In the genomic region with DNA sequence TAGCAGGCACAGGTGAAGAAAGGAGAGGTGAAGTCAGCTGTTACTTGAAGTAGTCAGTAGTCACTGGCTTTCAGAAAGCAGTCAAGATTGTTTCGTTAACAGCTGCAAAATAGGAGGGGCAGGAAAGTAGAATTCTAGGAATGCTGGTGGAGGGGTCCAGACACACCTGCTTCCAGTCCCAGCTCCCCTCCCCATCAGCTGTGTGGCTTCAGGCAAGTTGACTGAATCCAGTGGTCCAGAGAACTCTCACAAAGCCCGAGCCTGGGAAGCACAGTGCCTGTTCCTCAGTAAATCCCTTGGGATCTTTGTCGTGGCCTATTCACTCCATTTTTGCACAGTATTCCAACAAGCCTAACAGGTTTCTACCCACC, we compare ENCODE assay signal across 17 cellular contexts. TPM values are rescaled to one million over a fixed set of nuclear protein-coding genes. Genes with fewer than 3 reads are reported as not detected.
"Had no signal": no experiment of that assay in that cellular context is flagged by ENCODE, and none has a peak within 500 bp of the region (broad histone marks: within the 10 kb centered on the region; RNA-seq: fewer than 3 reads in every experiment).

No MANE protein-coding gene starts in this region.

- H3K27me3 ChIP-seq: brain microvascular endothelial cell, ovary, stomach, vagina had no signal

- H3K4me2 ChIP-seq: neural progenitor cell had no signal

- H3K36me3 ChIP-seq: brain microvascular endothelial cell, neural progenitor cell, ovary, stomach, vagina had no signal

- H3K9me3 ChIP-seq: ovary, stomach, vagina had no signal

- H3K36me3 Mint-ChIP-seq: neural progenitor cell had no signal

- H3K27ac Mint-ChIP-seq: activated T-helper 2 cell treated with anti-CD3 and anti-CD28 coated beads, Interferon-gamma antibody, Interleukin-2, Interleukin-4, amounts not matched to agents 10 μg/mL and 5 μg/mL and 100 μg/mL, durations not matched to agents 14 hours and 24 hours and 36 hours; neural progenitor cell had no signal

- H3K4me3 ChIP-seq: neural progenitor cell, ovary, stomach, vagina had no signal

- H3K9ac ChIP-seq: neural progenitor cell had no signal

- H2AFZ ChIP-seq: neural progenitor cell had no signal

- DNase-seq: activated CD8-positive, alpha-beta memory T cell treated with anti-CD3 and anti-CD28 coated beads for 24 hours; activated naive CD4-positive, alpha-beta T cell treated with anti-CD3 and anti-CD28 coated beads, Interleukin-2, amount 10 ng/mL, durations not matched to agents 7 days and 5 days; activated T-cell treated with anti-CD3 and anti-CD28 coated beads for 4 hours; amygdala; brain microvascular endothelial cell; dermis blood vessel endothelial cell; erythroblast; ovary; stimulated activated CD4-positive, alpha-beta T cell treated with anti-CD3 and anti-CD28 coated beads, Interleukin-4, amount 100 ng/mL, for 24 hours; stomach had no signal

- H3K4me3 Mint-ChIP-seq: activated naive CD4-positive, alpha-beta T cell treated with anti-CD3 and anti-CD28 coated beads, Interleukin-2, amount 10 ng/mL, durations not matched to agents 7 days and 5 days; neural progenitor cell had no signal

- H3K27ac ChIP-seq: brain microvascular endothelial cell, neural progenitor cell, ovary, stomach, vagina had no signal

- H3K9me3 Mint-ChIP-seq: activated naive CD4-positive, alpha-beta T cell treated with anti-CD3 and anti-CD28 coated beads, Interleukin-2, amount 10 ng/mL, durations not matched to agents 7 days and 5 days; activated T-helper 2 cell treated with anti-CD3 and anti-CD28 coated beads, Interferon-gamma antibody, Interleukin-2, Interleukin-4, amounts not matched to agents 10 μg/mL and 5 μg/mL and 100 μg/mL, durations not matched to agents 14 hours and 24 hours and 36 hours; neural progenitor cell had no signal

RNA-seq across cellular contexts. Expression of gene TNP2, which starts 8.5 kb away (rescaled TPM):
- total RNA-seq: activated T-helper 2 cell treated with anti-CD3 and anti-CD28 coated beads, Interferon-gamma antibody, Interleukin-2, Interleukin-4, amounts not matched to agents 10 μg/mL and 5 μg/mL and 100 μg/mL, durations not matched to agents 14 hours and 24 hours and 36 hours; dermis blood vessel endothelial cell; kidney epithelial cell; liver; mesenteric fat pad; ovary; stomach; vagina had no signal
- polyA plus RNA-seq: liver, ovary, stomach, thymus had no signal

RNA-seq across cellular contexts. Expression of gene PRM3, which starts 12.8 kb away (rescaled TPM):
- total RNA-seq: activated T-helper 2 cell treated with anti-CD3 and anti-CD28 coated beads, Interferon-gamma antibody, Interleukin-2, Interleukin-4, amounts not matched to agents 10 μg/mL and 5 μg/mL and 100 μg/mL, durations not matched to agents 14 hours and 24 hours and 36 hours; dermis blood vessel endothelial cell; kidney epithelial cell; liver; mesenteric fat pad; ovary; stomach; vagina had no signal
- polyA plus RNA-seq: liver, ovary, stomach, thymus had no signal

RNA-seq across cellular contexts. Expression of gene PRM2, which starts 15.7 kb away (rescaled TPM):
- total RNA-seq: activated T-helper 2 cell treated with anti-CD3 and anti-CD28 coated beads, Interferon-gamma antibody, Interleukin-2, Interleukin-4, amounts not matched to agents 10 μg/mL and 5 μg/mL and 100 μg/mL, durations not matched to agents 14 hours and 24 hours and 36 hours; dermis blood vessel endothelial cell; kidney epithelial cell; liver; mesenteric fat pad; ovary; stomach; vagina had no signal
- polyA plus RNA-seq: liver, ovary, stomach had no signal

RNA-seq across cellular contexts. Expression of gene PRM1, which starts 20.5 kb away (rescaled TPM):
- total RNA-seq: activated T-helper 2 cell treated with anti-CD3 and anti-CD28 coated beads, Interferon-gamma antibody, Interleukin-2, Interleukin-4, amounts not matched to agents 10 μg/mL and 5 μg/mL and 100 μg/mL, durations not matched to agents 14 hours and 24 hours and 36 hours; dermis blood vessel endothelial cell; kidney epithelial cell; liver; mesenteric fat pad; ovary; stomach; vagina had no signal
- polyA plus RNA-seq: liver, ovary, stomach had no signal
